In genomic region chr12:67155863-67156262, GRCh38 we compare ENCODE assay signal across 1 cellular context.
A peak's percentile ranks its signal among the peaks of the same experiment; 100 is the strongest.
TF ChIP-seq lines count a peak whose summit lies in the region.

No MANE protein-coding gene starts in this region.

TF ChIP-seq in HEK293, 187 proteins besides CTCF, POLR2A, EP300 and RAD21 (continued from another document):
- TF ChIP-seq ZEB2 (tag by site-specific recombination; IDR thresholded peaks at IDR 0.05) (0 out of 2 replicates have a peak, but pooled peaks have one; percentile 35), ZNF843 (tag by site-specific recombination; IDR thresholded peaks at IDR 0.05) (peak; percentile 48; the same call in 1 of the 2 replicates), ZBTB17 (tag by site-specific recombination; IDR thresholded peaks at IDR 0.05) (peak; percentile 74), ZXDB (tag by site-specific recombination; IDR thresholded peaks at IDR 0.05) (peak; percentile 31; the same call in 1 of the 2 replicates), KLF10 (tag by site-specific recombination; IDR thresholded peaks at IDR 0.05) (no peak), ZNF248 (tag by site-specific recombination; IDR thresholded peaks at IDR 0.05) (no peak), ZNF664 (tag by site-specific recombination; IDR thresholded peaks at IDR 0.05) (no peak), HIC1 (tag by site-specific recombination; IDR thresholded peaks at IDR 0.05) (no peak), ZNF600 (tag by site-specific recombination; IDR thresholded peaks at IDR 0.05) (peak; percentile 70; the same call in 1 of the 2 replicates), ZNF24 (tag by site-specific recombination; IDR thresholded peaks at IDR 0.05) (0 out of 2 replicates have a peak, but pooled peaks have one; percentile 31), ZFP69B (tag by site-specific recombination; IDR thresholded peaks at IDR 0.05) (no peak), TSHZ1 (tag by site-specific recombination; IDR thresholded peaks at IDR 0.05; ENCODE audit: borderline replicate concordance) (no peak), ZFHX2 (tag by site-specific recombination; conservative IDR thresholded peaks at IDR 0.05) (peak; percentile 86)
